Comparison of ENCODE assay signal across 20 cellular contexts in genomic region chr7:158843775-158844174, GRCh38. TPM values are rescaled to one million over a fixed set of nuclear protein-coding genes. Genes with fewer than 3 reads are reported as not detected.
DNase-seq lines count a peak whose midpoint lies in the region; ATAC-seq and TF ChIP-seq lines count a peak whose summit lies in the region.
"Had no signal": no experiment of that assay in that cellular context is flagged by ENCODE, and none has a peak within 500 bp of the region (broad histone marks: within the 10 kb centered on the region; RNA-seq: fewer than 3 reads in every experiment).

No MANE protein-coding gene starts in this region.

- H4K20me1 ChIP-seq in H9 (ENCODE audit: control insufficient read depth, insufficient read depth, insufficient read length) (no peaks in the 10 kb centered on the region), neural progenitor cell (ENCODE audit: low read depth) (no peaks in the 10 kb centered on the region)

- H3F3A ChIP-seq in neural progenitor cell (ENCODE audit: low read depth) = no peaks in the 10 kb centered on the region

- H3K4me2 ChIP-seq in H9 (ENCODE audit: insufficient read depth, insufficient read length, low read length) (peak overlapping the region; percentile 46), neural progenitor cell (no peak overlapping the region)

- H2BK20ac ChIP-seq in H9 (ENCODE audit: low read depth, low read length, poor library complexity, severe bottlenecking) = no peak overlapping the region

- H3K27me3 Mint-ChIP-seq in H9 (ENCODE audit: low read depth) (no peaks in the 10 kb centered on the region), endodermal cell (ENCODE audit: insufficient read depth) (no peaks in the 10 kb centered on the region), neural progenitor cell (ENCODE audit: insufficient read depth, low read depth) (peaks cover 12% of the 10 kb centered on the region)
- H3K27me3 Mint-ChIP-seq: CD4-positive, alpha-beta memory T cell had no signal

- H3K36me3 ChIP-seq in ACC112 (ENCODE audit: insufficient read depth, low read length) (no peaks in the 10 kb centered on the region), endodermal cell (ENCODE audit: control insufficient read depth, insufficient read depth, low read length) (no peaks in the 10 kb centered on the region), neural progenitor cell (no peaks in the 10 kb centered on the region)

- no peak overlapping the region for H3K23ac ChIP-seq in H9 (ENCODE audit: insufficient read length, low read depth, low read length)

- peak overlapping the region in 2 of 3 experiments; percentile 40 to 92; a peak in 3 of 7 replicates for H3K27ac Mint-ChIP-seq in H9
- no peak overlapping the region for H3K27ac Mint-ChIP-seq in endodermal cell
- H3K27ac Mint-ChIP-seq in neural progenitor cell = no peak overlapping the region

- peaks cover 5 to 27% (median 14%) of the 10 kb centered on the region in 3 experiments; a peak in 6 of 7 replicates for H3K36me3 Mint-ChIP-seq in H9 (ENCODE audit: insufficient read depth in 1 of 3, low read depth in 3 of 3)
- H3K36me3 Mint-ChIP-seq in endodermal cell (ENCODE audit: low read depth) = no peaks in the 10 kb centered on the region
- H3K36me3 Mint-ChIP-seq in neural progenitor cell = no peaks in the 10 kb centered on the region
- H3K36me3 Mint-ChIP-seq: CD4-positive, alpha-beta memory T cell had no signal

- H3K27ac ChIP-seq in ACC112 (ENCODE audit: low read depth, low read length) (no peak overlapping the region), H9 (ENCODE audit: insufficient read length, low read depth, low read length) (peak overlapping the region; percentile 30), endodermal cell (ENCODE audit: low read depth, low read length) (no peak overlapping the region), neural progenitor cell (no peak overlapping the region)
- H3K27ac ChIP-seq: SK-N-MC had no signal

- H3K4me1 Mint-ChIP-seq in H9 = peaks cover 17 to 23% of the 10 kb centered on the region in 2 experiments
- no peaks in the 10 kb centered on the region for H3K4me1 Mint-ChIP-seq in endodermal cell
- peaks cover 7% of the 10 kb centered on the region for H3K4me1 Mint-ChIP-seq in neural progenitor cell

- H3K9me3 ChIP-seq in H9 (ENCODE audit: control insufficient read depth, low read depth, low read length) (peaks cover 17% of the 10 kb centered on the region), endodermal cell (ENCODE audit: control insufficient read depth, low read length) (peaks cover 27% of the 10 kb centered on the region), neural progenitor cell (ENCODE audit: low read depth) (peaks cover 23% of the 10 kb centered on the region)

- H3K4me1 ChIP-seq in ACC112 (ENCODE audit: control insufficient read depth, insufficient read depth, low read length, unreplicated experiment) = peaks cover 5% of the 10 kb centered on the region
- H3K4me1 ChIP-seq in H9 (ENCODE audit: insufficient read depth, low read length) = peaks cover 4% of the 10 kb centered on the region; the same call in 1 of the 2 replicates
- no peaks in the 10 kb centered on the region for H3K4me1 ChIP-seq in endodermal cell (ENCODE audit: control insufficient read depth, insufficient read depth, low read length)
- no peaks in the 10 kb centered on the region for H3K4me1 ChIP-seq in neural progenitor cell

- no peak overlapping the region for H3K56ac ChIP-seq in H9 (ENCODE audit: insufficient read length, low read depth, low read length)

- H3K79me1 ChIP-seq in H9 (ENCODE audit: insufficient read depth, low read depth, low read length, poor library complexity, severe bottlenecking) = no peaks in the 10 kb centered on the region

- ATAC-seq in GM19328 (IDR thresholded peaks at IDR 0.05; ENCODE audit: unreplicated experiment) = no peak
- ATAC-seq: HCT116, HepG2 had no signal

- no peak overlapping the region for H3K18ac ChIP-seq in H9 (ENCODE audit: insufficient read length, low read depth, low read length)

- H3K4me3 Mint-ChIP-seq in H9 (no peak overlapping the region; a peak in 1 of 5 replicates), endodermal cell (no peak overlapping the region), neural progenitor cell (no peak overlapping the region)
- H3K4me3 Mint-ChIP-seq: CD4-positive, alpha-beta memory T cell had no signal

- H3K79me2 ChIP-seq in ACC112 (ENCODE audit: control insufficient read depth, insufficient read depth, low read length, unreplicated experiment) (no peaks in the 10 kb centered on the region), H9 (ENCODE audit: insufficient read depth, low read length) (no peaks in the 10 kb centered on the region), neural progenitor cell (ENCODE audit: low read depth) (no peaks in the 10 kb centered on the region)

- no CpG with 5 or more reads among the region's 4 CpGs for WGBS in H9 (ENCODE audit: extremely low coverage, insufficient read length, low lambda C conversion rate)
- 52% methylated on average over 3 to 4 of the region's 4 CpGs for WGBS in endodermal cell (ENCODE audit: insufficient coverage in 1 of 2, insufficient read length in 1 of 2), 2 experiments

- no peak overlapping the region for H3K4ac ChIP-seq in H9 (ENCODE audit: low read depth, low read length)

- no peak overlapping the region for H3T11ph ChIP-seq in H9 (ENCODE audit: low read length)

- H3K9me3 Mint-ChIP-seq in H9 (peaks cover 30 to 31% of the 10 kb centered on the region in 2 experiments), endodermal cell (peaks cover 41% of the 10 kb centered on the region), neural progenitor cell (peaks cover 11% of the 10 kb centered on the region)
- H3K9me3 Mint-ChIP-seq: CD4-positive, alpha-beta memory T cell had no signal

- no peak for TF ChIP-seq CTCF in H9 (conservative IDR thresholded peaks at IDR 0.05)
- no peak for TF ChIP-seq CTCF in endodermal cell (conservative IDR thresholded peaks at IDR 0.05)
- TF ChIP-seq CTCF in neural progenitor cell (IDR thresholded peaks at IDR 0.05) = no peak

- H4K91ac ChIP-seq in H9 (ENCODE audit: insufficient read length, low read depth, low read length) = no peak overlapping the region

- no peak overlapping the region for H2BK12ac ChIP-seq in H9 (ENCODE audit: insufficient read length, low read depth, low read length)

- no peaks in the 10 kb centered on the region for H3K27me3 ChIP-seq in ACC112 (ENCODE audit: insufficient read depth, low read length)
- no peaks in the 10 kb centered on the region for H3K27me3 ChIP-seq in H9 (ENCODE audit: insufficient read depth, low read length)
- no peaks in the 10 kb centered on the region for H3K27me3 ChIP-seq in endodermal cell (ENCODE audit: control insufficient read depth, insufficient read depth, low read length, poor library complexity, severe bottlenecking)
- no peaks in the 10 kb centered on the region for H3K27me3 ChIP-seq in neural progenitor cell

- H2BK5ac ChIP-seq in H9 (ENCODE audit: insufficient read length, low read length) = no peak overlapping the region

- H3K23me2 ChIP-seq in H9 (ENCODE audit: insufficient read length, low read depth, low read length, poor library complexity, severe bottlenecking) = no peaks in the 10 kb centered on the region

- H3K9ac ChIP-seq in H9 (ENCODE audit: extremely low read depth, insufficient read length, low read length) = no peak overlapping the region
- H3K9ac ChIP-seq in endodermal cell (ENCODE audit: extremely low read depth, low read length, poor library complexity, severe bottlenecking) = no peak overlapping the region
- no peak overlapping the region for H3K9ac ChIP-seq in neural progenitor cell

- H2BK120ac ChIP-seq in H9 (ENCODE audit: low read depth, low read length, poor library complexity, severe bottlenecking) = no peak overlapping the region

- no peak overlapping the region for H2BK15ac ChIP-seq in H9 (ENCODE audit: low read depth, low read length)

- no peak for DNase-seq in H9
- DNase-seq in endodermal cell = peak; percentile 7
- no peak for DNase-seq in neural progenitor cell (ENCODE audit: low spot score)
- no peak for DNase-seq in AG08396 (ENCODE audit: low spot score)
- no peak for DNase-seq in GM03348 (ENCODE audit: low spot score)
- no peak for DNase-seq in NCI-H446 (lab: John Stamatoyannopoulos, UW)
- DNase-seq: CD4-positive, alpha-beta memory T cell; DMS53; KG1; NCI-H1105 treated with DMSO at 0.1 percent for 48 hours; NCI-H1694 treated with DMSO at 0.1 percent for 48 hours; NCI-H510A; NCI-H774; OCI-M1; SHP77 had no signal

- no peak overlapping the region for H3K14ac ChIP-seq in H9 (ENCODE audit: insufficient read depth, low read length)

- no peak overlapping the region for H4K5ac ChIP-seq in H9 (ENCODE audit: insufficient read length, low read depth, low read length)

- H2AK5ac ChIP-seq in H9 (ENCODE audit: insufficient read length, low read length) = no peak overlapping the region

- H4K8ac ChIP-seq in H9 (replicated peaks; ENCODE audit: insufficient read length, low read depth, low read length) = no peak overlapping the region

- H3K4me3 ChIP-seq in ACC112 (ENCODE audit: low read depth, low read length) (peak overlapping the region; percentile 63), endodermal cell (ENCODE audit: low read length) (no peak overlapping the region), neural progenitor cell (no peak overlapping the region)
- H3K4me3 ChIP-seq: SK-N-MC had no signal

- H2AFZ ChIP-seq in ACC112 (ENCODE audit: low read length, unreplicated experiment) (peak overlapping the region; percentile 80), H9 (ENCODE audit: low read length) (no peak overlapping the region), neural progenitor cell (replicated peaks) (peak overlapping the region; percentile 72)

RNA-seq across cellular contexts. Expression of gene DYNC2I1, which starts 12.6 kb away (rescaled TPM):
- 11.5 and 13.2 TPM in 2 replicates for total RNA-seq in H9 (2021)
- total RNA-seq in endodermal cell = 10 to 100 TPM; 18.5 to 24.2 TPM
- polyA plus RNA-seq in endodermal cell (2013, experiment 1 of 2) = 16.4 TPM
- 14.0 TPM for polyA plus RNA-seq in endodermal cell (2013, experiment 2 of 2)
- 12.9 and 15.8 TPM in 2 replicates for total RNA-seq in neural progenitor cell (ENCODE audit: low replicate concordance)

RNA-seq across cellular contexts. Expression of gene ESYT2, which starts 14.5 kb away (rescaled TPM):
- total RNA-seq in H9 (2021) = 36.7 and 39.0 TPM in 2 replicates
- total RNA-seq in endodermal cell = 10 to 100 TPM; 30.7 to 36.9 TPM
- 25.1 TPM for polyA plus RNA-seq in endodermal cell (2013, experiment 1 of 2)
- 23.1 TPM for polyA plus RNA-seq in endodermal cell (2013, experiment 2 of 2)
- total RNA-seq in neural progenitor cell (ENCODE audit: low replicate concordance) = 33.4 and 39.3 TPM in 2 replicates

Comparison
In these comparisons a context has a peak if more than half of its experiments do, and no peak if none do; other contexts are left out.
1. H3K27ac Mint-ChIP-seq: peak in H9 (2 of 3); none in endodermal cell (single experiment) and neural progenitor cell (single experiment).